16 cellular contexts compared by ENCODE assay signal in the genomic region with DNA sequence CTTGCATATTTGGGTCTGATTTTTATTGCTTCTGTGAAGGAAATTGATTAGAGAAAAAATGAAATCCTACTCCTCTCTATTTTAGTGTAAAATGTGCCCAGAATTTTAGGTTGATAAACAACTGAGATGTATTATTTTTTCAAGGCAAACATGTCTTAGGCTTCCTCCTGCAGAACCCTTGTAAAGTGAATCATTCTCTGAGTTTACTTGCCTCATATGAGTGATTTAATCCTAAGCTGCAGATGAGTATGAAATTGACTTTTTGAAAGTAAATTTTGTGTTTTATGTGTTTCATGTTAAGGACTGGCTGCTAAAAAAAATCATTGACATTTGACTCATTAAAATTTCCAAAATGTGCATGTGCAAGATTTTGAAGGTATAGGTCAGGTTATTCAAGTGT.
DNase-seq lines count a peak whose midpoint lies in the region; FAIRE-seq and TF ChIP-seq lines count a peak whose summit lies in the region.
"Had no signal": no experiment of that assay in that cellular context is flagged by ENCODE, and none has a peak within 500 bp of the region (broad histone marks: within the 10 kb centered on the region; RNA-seq: fewer than 3 reads in every experiment).

No MANE protein-coding gene starts in this region.

- H2AK5ac ChIP-seq in neuronal stem cell (ENCODE audit: low read depth, low read length) = no peak overlapping the region

- peaks cover 51% of the 10 kb centered on the region for H3K4me1 Mint-ChIP-seq in MCF 10A (ENCODE audit: insufficient read depth, unreplicated experiment)
- peaks cover 30% of the 10 kb centered on the region for H3K4me1 Mint-ChIP-seq in type B pancreatic cell (ENCODE audit: unreplicated experiment)

- H3K4ac ChIP-seq in neuronal stem cell (ENCODE audit: low read length) = no peak overlapping the region

- H3K18ac ChIP-seq in neuronal stem cell (ENCODE audit: low read length) = no peak overlapping the region

- H3K27ac Mint-ChIP-seq in MCF 10A (ENCODE audit: low read depth, unreplicated experiment) (peak overlapping the region; percentile 91), type B pancreatic cell (peak overlapping the region; percentile 93)

- no peak overlapping the region for H2BK120ac ChIP-seq in neuronal stem cell (ENCODE audit: low read depth, low read length)

- H3K79me1 ChIP-seq in neuronal stem cell (ENCODE audit: low read depth, low read length) = no peaks in the 10 kb centered on the region

- intact Hi-C loops in MCF 10A (cut with micrococcal nuclease) (no loop called here), breast epithelium (cut with DNase I; ENCODE audit: low total_unique reads) (no loop called here), mammary epithelial cell (cut with micrococcal nuclease) (no loop called here), kidney (cut with DNase I) (no loop called here)

- no peak overlapping the region for H2BK5ac ChIP-seq in neuronal stem cell (ENCODE audit: low read length)

- H3K9me3 ChIP-seq in breast epithelium (no peaks in the 10 kb centered on the region), mammary epithelial cell (replicated peaks; ENCODE audit: insufficient read depth, low read length) (no peaks in the 10 kb centered on the region), kidney (ENCODE audit: control insufficient read depth in 1 of 2, low read length in 2 of 2) (no peaks in the 10 kb centered on the region), neuronal stem cell (replicated peaks in 1 of 2; ENCODE audit: control insufficient read depth in 2 of 2, insufficient read depth in 1 of 2, low read depth in 1 of 2, low read length in 2 of 2) (peaks cover 0 to 2% of the 10 kb centered on the region in 2 donors)
- H3K9me3 ChIP-seq: BLaER1 treated with 17β-estradiol and CSF1 and Interleukin-3, amounts not matched to agents 10 nM and 100 nM had no signal

- in situ Hi-C loops in mammary epithelial cell (cut with MboI; ENCODE audit: low sequenced_read_pairs in 2 of 2) = loop anchor here in 1 of 2 donors (25.0 kb wide), 1 partner anchor 166 kb away; no protein-coding TSS in a partner anchor

- no peak overlapping the region for H2BK15ac ChIP-seq in neuronal stem cell (ENCODE audit: low read length)

- H3K9me3 Mint-ChIP-seq in MCF 10A (ENCODE audit: unreplicated experiment) (no peaks in the 10 kb centered on the region), type B pancreatic cell (no peaks in the 10 kb centered on the region)

- H3K27ac ChIP-seq in breast epithelium (no peak overlapping the region), mammary epithelial cell (ENCODE audit: insufficient read depth, low read depth, low read length) (peak overlapping the region; percentile 83), kidney (ENCODE audit: low read depth in 2 of 2, low read length in 2 of 2) (no peak overlapping the region), neuronal stem cell (replicated peaks; ENCODE audit: low read length) (no peak overlapping the region)
- H3K27ac ChIP-seq: 22Rv1; BLaER1 treated with 17β-estradiol and CSF1 and Interleukin-3, amounts not matched to agents 10 nM and 100 nM had no signal

- H3K23ac ChIP-seq in neuronal stem cell (ENCODE audit: low read depth, low read length, poor library complexity) = no peak overlapping the region

- POLR2A ChIA-PET in MCF 10A (lab: Yijun Ruan, JAX) = interaction anchor here (0.6 to 4.3 kb wide), 16 partner anchors 8 to 288 kb away, joined by 3 to 28 read pairs (median 4); partner anchors contain the start of gene EDN1

- H3K36me3 Mint-ChIP-seq in MCF 10A (ENCODE audit: insufficient read depth, unreplicated experiment) (no peaks in the 10 kb centered on the region), type B pancreatic cell (no peaks in the 10 kb centered on the region)

- no peak for FAIRE-seq in kidney (lab: Jason Lieb, UNC)

- BruUV-seq in MCF 10A (replicated peaks; lab: Mats Ljungman, UMichigan) = no TSS peak
- TSS peak; percentile 20 for BruUV-seq in mammary epithelial cell (replicated peaks; lab: Mats Ljungman, UMichigan)

- H4K20me1 ChIP-seq in mammary epithelial cell (ENCODE audit: insufficient read depth, low read length) = no peaks in the 10 kb centered on the region
- H4K20me1 ChIP-seq: BLaER1 treated with 17β-estradiol and CSF1 and Interleukin-3, amounts not matched to agents 10 nM and 100 nM had no signal

- H3K4me1 ChIP-seq in breast epithelium (no peaks in the 10 kb centered on the region), mammary epithelial cell (ENCODE audit: insufficient read depth, low read length) (peaks cover 42% of the 10 kb centered on the region), kidney (ENCODE audit: control insufficient read depth in 1 of 2, insufficient read depth in 1 of 2, low read depth in 1 of 2, low read length in 2 of 2) (peaks cover 6 to 12% of the 10 kb centered on the region in 2 donors), neuronal stem cell (ENCODE audit: control insufficient read depth in 2 of 2, insufficient read depth in 1 of 2, low read depth in 1 of 2, low read length in 2 of 2) (peaks cover 3 to 4% of the 10 kb centered on the region in 2 donors)

- H3K27me3 ChIP-seq in breast epithelium (no peaks in the 10 kb centered on the region), mammary epithelial cell (ENCODE audit: insufficient read depth, low read length) (no peaks in the 10 kb centered on the region), neuronal stem cell (ENCODE audit: control insufficient read depth in 3 of 3, insufficient read depth in 3 of 3, low read depth in 1 of 3, low read length in 3 of 3) (peaks cover 0 to 3% (median 0%) of the 10 kb centered on the region in 3 experiments)
- H3K27me3 ChIP-seq: BLaER1 treated with 17β-estradiol and CSF1 and Interleukin-3, amounts not matched to agents 10 nM and 100 nM had no signal

- H3K36me3 ChIP-seq in breast epithelium = no peaks in the 10 kb centered on the region
- no peaks in the 10 kb centered on the region for H3K36me3 ChIP-seq in mammary epithelial cell (ENCODE audit: insufficient read depth, low read length)
- H3K36me3 ChIP-seq in kidney (ENCODE audit: control insufficient read depth in 1 of 2, insufficient read depth in 2 of 2, low read length in 2 of 2) = no peaks in the 10 kb centered on the region
- peaks cover 0 to 2% of the 10 kb centered on the region in 2 donors for H3K36me3 ChIP-seq in neuronal stem cell (replicated peaks in 1 of 2; ENCODE audit: control insufficient read depth in 2 of 2, insufficient read depth in 2 of 2, low read length in 2 of 2)
- H3K36me3 ChIP-seq: BLaER1 treated with 17β-estradiol and CSF1 and Interleukin-3, amounts not matched to agents 10 nM and 100 nM had no signal

- H2AFZ ChIP-seq in mammary epithelial cell (ENCODE audit: low read depth, low read length) (no peak overlapping the region), neuronal stem cell (ENCODE audit: low read length) (no peak overlapping the region)

- no peak overlapping the region for H4K8ac ChIP-seq in neuronal stem cell (ENCODE audit: low read depth, low read length)

- no peaks in the 10 kb centered on the region for H3K79me2 ChIP-seq in mammary epithelial cell (ENCODE audit: insufficient read depth, low read length)

- H2BK12ac ChIP-seq in neuronal stem cell (ENCODE audit: low read length) = no peak overlapping the region

- CTCF ChIA-PET in MCF 10A (lab: Yijun Ruan, JAX) = interaction anchor here (0.6 to 2.6 kb wide), 3 partner anchors 25 to 288 kb away, joined by 3 to 7 read pairs (median 3); partner anchors contain the start of gene EDN1
- CTCF ChIA-PET in mammary epithelial cell (lab: Charles Lee; ENCODE audit: low non-redundant PET) = interaction anchor here (0.7 kb wide), 1 partner anchor 315 kb away, joined by 3 read pairs; no protein-coding TSS in a partner anchor

- no peak for DNase-seq in MCF 10A (ENCODE audit: unreplicated experiment)
- DNase-seq in breast epithelium (ENCODE audit: low spot score in 2 of 2) = no peak
- no peak for DNase-seq in mammary epithelial cell
- DNase-seq in kidney glomerular epithelial cell (lab: John Stamatoyannopoulos, UW) = peak; percentile 30
- no peak for DNase-seq in type B pancreatic cell (ENCODE audit: extremely low spot score, unreplicated experiment)
- DNase-seq in kidney = no peak
- DNase-seq in NCI-H1105 (lab: John Stamatoyannopoulos, UW) = no peak
- no peak for DNase-seq in neuronal stem cell (ENCODE audit: low spot score)
- DNase-seq: H7, KBM-7, NCI-H1092 treated with DMSO at 0.1 percent for 48 hours, NCI-H187, NCI-H446 treated with DMSO at 0.1 percent for 48 hours, NCI-H82 had no signal

- dilution Hi-C loops in mammary epithelial cell (cut with HindIII; ENCODE audit: low sequenced_read_pairs) = no loop called here

- H3K9ac ChIP-seq in mammary epithelial cell (ENCODE audit: insufficient read depth, low read length) = peak overlapping the region; percentile 19
- no peak overlapping the region for H3K9ac ChIP-seq in kidney (ENCODE audit: low read length in 2 of 2)
- H3K9ac ChIP-seq in neuronal stem cell (ENCODE audit: low read depth, low read length, poor library complexity) = no peak overlapping the region
- H3K9ac ChIP-seq: BLaER1 treated with 17β-estradiol and CSF1 and Interleukin-3, amounts not matched to agents 10 nM and 100 nM had no signal

- H3K14ac ChIP-seq in neuronal stem cell (ENCODE audit: low read length) = no peak overlapping the region

- H3K27me3 Mint-ChIP-seq in MCF 10A (ENCODE audit: insufficient read depth, unreplicated experiment) (no peaks in the 10 kb centered on the region), type B pancreatic cell (no peaks in the 10 kb centered on the region)

- no peak for TF ChIP-seq CTCF in MCF 10A (IDR thresholded peaks at IDR 0.05; ENCODE audit: unreplicated experiment)
- no peak for TF ChIP-seq CTCF in breast epithelium (IDR thresholded peaks at IDR 0.05)
- TF ChIP-seq CTCF in mammary epithelial cell (conservative IDR thresholded peaks at IDR 0.05 in 1 of 2, IDR thresholded peaks at IDR 0.05 in 1 of 2; ENCODE audit: extremely low read depth in 1 of 2, insufficient read depth in 1 of 2, low read depth in 1 of 2, low read length in 2 of 2) = no peak
- no peak for TF ChIP-seq CTCF in type B pancreatic cell (conservative IDR thresholded peaks at IDR 0.05)
- TF ChIP-seq CTCF in kidney (IDR thresholded peaks at IDR 0.05; ENCODE audit: borderline replicate concordance, extremely low read depth, insufficient read depth) = no peak

- no peak overlapping the region for H4K91ac ChIP-seq in neuronal stem cell (ENCODE audit: low read depth, low read length, poor library complexity)

- peak overlapping the region; percentile 39 for H3K4me2 ChIP-seq in mammary epithelial cell (ENCODE audit: insufficient read depth, low read depth, low read length)
- H3K4me2 ChIP-seq in neuronal stem cell (ENCODE audit: insufficient read depth, low read length, poor library complexity, severe bottlenecking) = no peak overlapping the region
- H3K4me2 ChIP-seq: BLaER1 treated with 17β-estradiol and CSF1 and Interleukin-3, amounts not matched to agents 10 nM and 100 nM had no signal

- H3K4me3 ChIP-seq in breast epithelium (no peak overlapping the region), mammary epithelial cell (replicated peaks in 1 of 3; ENCODE audit: insufficient read depth in 1 of 3, low read depth in 2 of 3, low read length in 3 of 3) (no peak overlapping the region), kidney (ENCODE audit: low read length in 2 of 2) (no peak overlapping the region), neuronal stem cell (ENCODE audit: low read length in 2 of 2) (no peak overlapping the region)
- H3K4me3 ChIP-seq: BLaER1 treated with 17β-estradiol and CSF1 and Interleukin-3, amounts not matched to agents 10 nM and 100 nM had no signal

- H3K4me3 Mint-ChIP-seq in MCF 10A (ENCODE audit: unreplicated experiment) (no peak overlapping the region), type B pancreatic cell (no peak overlapping the region)

- TF ChIP-seq POLR2A in breast epithelium (IDR thresholded peaks at IDR 0.05) = no peak
